ENCODE assay signal across 11 cellular contexts in genomic region chr17:2191785-2192184, GRCh38.
DNase-seq lines count a peak whose midpoint lies in the region; ATAC-seq and TF ChIP-seq lines count a peak whose summit lies in the region.
"Had no signal": no experiment of that assay in that cellular context is flagged by ENCODE, and none has a peak within 500 bp of the region (broad histone marks: within the 10 kb centered on the region; RNA-seq: fewer than 3 reads in every experiment).

No MANE protein-coding gene starts in this region.

- H3K27me3 ChIP-seq in BLaER1 (no peaks in the 10 kb centered on the region), Peyer's patch (no peaks in the 10 kb centered on the region), neutrophil (no peaks in the 10 kb centered on the region)
- H3K27me3 ChIP-seq: dorsolateral prefrontal cortex had no signal

- TF ChIP-seq POLR2A in Peyer's patch (IDR thresholded peaks at IDR 0.05), result no peak

- TF ChIP-seq CTCF in Peyer's patch (IDR thresholded peaks at IDR 0.05), result no peak
- TF ChIP-seq CTCF in neutrophil (IDR thresholded peaks at IDR 0.05), result no peak

- H3K4me3 ChIP-seq in BLaER1 (no peak overlapping the region), Peyer's patch (no peak overlapping the region), neutrophil (ENCODE audit: low read depth in 1 of 2, low read length in 1 of 2) (no peak overlapping the region)
- H3K4me3 ChIP-seq: dorsolateral prefrontal cortex had no signal

- H3K27ac ChIP-seq in BLaER1, result peak overlapping the region; percentile 77
- peak overlapping the region in 3 of 4 donors; percentile 48 to 63 (median 48) for H3K27ac ChIP-seq in Peyer's patch
- peak overlapping the region; percentile 53 for H3K27ac ChIP-seq in neutrophil
- H3K27ac ChIP-seq: dorsolateral prefrontal cortex had no signal

- peak overlapping the region; percentile 50 to 68 for H3K4me3 Mint-ChIP-seq in effector memory CD8-positive, alpha-beta T cell

- H3K9ac ChIP-seq in BLaER1, result 0 out of 2 replicates have a peak overlapping the region, but pooled peaks have one; percentile 12

- H3K4me1 Mint-ChIP-seq in effector memory CD8-positive, alpha-beta T cell (ENCODE audit: low read depth in 2 of 2), result peaks cover 30 to 44% of the 10 kb centered on the region in 2 donors

- peak overlapping the region; percentile 56 to 74 for H3K27ac Mint-ChIP-seq in effector memory CD8-positive, alpha-beta T cell

- peak overlapping the region; percentile 81 for H3K4me2 ChIP-seq in BLaER1

- H3K9me3 ChIP-seq in BLaER1, result no peaks in the 10 kb centered on the region
- no peaks in the 10 kb centered on the region for H3K9me3 ChIP-seq in Peyer's patch
- H3K9me3 ChIP-seq in neutrophil, result no peaks in the 10 kb centered on the region

- no peaks in the 10 kb centered on the region for H3K27me3 Mint-ChIP-seq in effector memory CD8-positive, alpha-beta T cell
- H3K27me3 Mint-ChIP-seq: CD4-positive, alpha-beta memory T cell had no signal

- ATAC-seq in effector memory CD8-positive, alpha-beta T cell (replicated peaks), result no peak
- ATAC-seq in HG03139 (IDR thresholded peaks at IDR 0.05; ENCODE audit: unreplicated experiment) (no peak), HG02642 (IDR thresholded peaks at IDR 0.05; ENCODE audit: poor library complexity, unreplicated experiment) (no peak)

- DNase-seq in Peyer's patch (no peak), NCI-H1092 treated with DMSO at 0.1 percent for 48 hours (lab: John Stamatoyannopoulos, UW) (no peak)
- no peak for DNase-seq in effector memory CD8-positive, alpha-beta T cell
- DNase-seq in stimulated activated naive CD4-positive, alpha-beta T cell (lab: John Stamatoyannopoulos, UW), result no peak
- DNase-seq: dorsolateral prefrontal cortex, NCI-H1105 had no signal

- H4K20me1 ChIP-seq in BLaER1, result no peaks in the 10 kb centered on the region

- H3K36me3 Mint-ChIP-seq in effector memory CD8-positive, alpha-beta T cell (ENCODE audit: insufficient read depth), result peaks cover 6% of the 10 kb centered on the region

- H3K4me1 ChIP-seq in BLaER1 (peaks cover 65% of the 10 kb centered on the region), Peyer's patch (peaks cover 0 to 22% (median 4%) of the 10 kb centered on the region in 4 donors), neutrophil (ENCODE audit: control insufficient read depth in 1 of 2, insufficient read depth in 1 of 2, low read depth in 1 of 2, low read length in 1 of 2) (peaks cover 43 to 48% of the 10 kb centered on the region in 2 experiments)

- no peaks in the 10 kb centered on the region for H3K9me3 Mint-ChIP-seq in effector memory CD8-positive, alpha-beta T cell
- H3K9me3 Mint-ChIP-seq: CD4-positive, alpha-beta memory T cell had no signal

- peaks cover 69% of the 10 kb centered on the region for H3K36me3 ChIP-seq in BLaER1
- peaks cover 0 to 13% (median 0%) of the 10 kb centered on the region in 3 donors for H3K36me3 ChIP-seq in Peyer's patch
- H3K36me3 ChIP-seq in neutrophil, result peaks cover 11% of the 10 kb centered on the region
